Comparison of ENCODE assay signal across 31 cellular contexts in the genomic region with DNA sequence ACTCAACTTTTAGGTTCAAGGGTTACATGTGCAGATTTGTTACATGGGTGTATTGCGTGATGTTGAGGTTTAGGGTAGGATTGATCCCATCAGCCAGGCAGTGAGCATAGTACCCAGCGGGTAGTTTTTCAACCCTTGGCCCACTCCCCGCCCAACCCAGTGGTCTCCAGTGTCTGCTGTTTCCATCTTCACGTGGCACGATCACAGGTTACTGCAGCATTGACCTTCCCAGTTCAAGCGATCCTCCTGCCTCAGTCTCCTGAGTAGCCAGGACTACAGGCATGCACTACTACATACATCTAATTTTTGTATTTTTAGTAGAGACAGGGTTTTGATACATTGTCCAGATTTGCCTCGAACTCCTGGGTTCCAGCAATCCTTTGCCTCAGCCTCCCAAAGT.
"Had no signal": no experiment of that assay in that cellular context is flagged by ENCODE, and none has a peak within 500 bp of the region (broad histone marks: within the 10 kb centered on the region; RNA-seq: fewer than 3 reads in every experiment).

No MANE protein-coding gene starts in this region.

- H3K9me3 ChIP-seq: MG63 had no signal

- H3K4me3 ChIP-seq: MG63 had no signal

- H3K36me3 ChIP-seq: MG63 had no signal

- H3K27ac ChIP-seq: KMS-11 had no signal

- H3K27me3 ChIP-seq: MG63 had no signal

- DNase-seq: MG63, MM.1S, MV-4-11, NCI-H1048, NCI-H1092, NCI-H1092 treated with DMSO at 0.1 percent for 48 hours, NCI-H1105, NCI-H1105 treated with DMSO at 0.1 percent for 48 hours, NCI-H1417 treated with DMSO at 0.1 percent for 48 hours, NCI-H1436, NCI-H1436 treated with DMSO at 0.1 percent for 48 hours, NCI-H146, NCI-H1694, NCI-H1694 treated with DMSO at 0.1 percent for 48 hours, NCI-H187, NCI-H187 treated with DMSO at 0.1 percent for 48 hours, NCI-H1930, NCI-H2029, NCI-H2029 treated with DMSO at 0.1 percent for 48 hours, NCI-H2081, NCI-H2081 treated with DMSO at 0.1 percent for 48 hours, NCI-H2107, NCI-H2171, NCI-H2171 treated with DMSO at 0.1 percent for 48 hours, NCI-H2227 treated with DMSO at 0.1 percent for 48 hours, NCI-H226, NCI-H345, NCI-H446, NCI-H446 treated with DMSO at 0.1 percent for 48 hours, NCI-H510A had no signal
